Comparison of ENCODE assay signal across 31 cellular contexts in genomic region chr4:148364525-148364924, GRCh38.
"Had no signal": no experiment of that assay in that cellular context is flagged by ENCODE, and none has a peak within 500 bp of the region (broad histone marks: within the 10 kb centered on the region; RNA-seq: fewer than 3 reads in every experiment).

No MANE protein-coding gene starts in this region.

- H3K9me3 ChIP-seq: adrenal gland, body of pancreas, breast epithelium had no signal

- H3K4me3 ChIP-seq: adrenal gland, body of pancreas, breast epithelium had no signal

- H3K36me3 ChIP-seq: adrenal gland, brain microvascular endothelial cell, breast epithelium had no signal

- DNase-seq: activated B cell treated with CpG ODN at 0.5 μM for 24 hours; activated CD4-positive, alpha-beta memory T cell treated with anti-CD3 and anti-CD28 coated beads for 36 hours; activated CD4-positive, alpha-beta T cell treated with anti-CD3 and anti-CD28 coated beads for 4 hours; activated CD4-positive, alpha-beta T cell treated with anti-CD3 and anti-CD28 coated beads, Interleukin-2, amount 10 ng/mL, durations not matched to agents 24 days and 14 days; activated CD4-positive, alpha-beta T cell treated with anti-CD3 and anti-CD28 coated beads, Interleukin-2, amount 50 U/mL, for 1 hour; activated CD4-positive, alpha-beta T cell treated with anti-CD3 and anti-CD28 coated beads, Interleukin-2, amount 50 U/mL, for 4 hours; activated CD4-positive, CD25-positive, alpha-beta regulatory T cell treated with anti-CD3 and anti-CD28 coated beads, Interleukin-2, amount 50 U/mL, for 72 hours; activated CD8-positive, alpha-beta memory T cell treated with anti-CD3 and anti-CD28 coated beads, Interleukin-2, amount 50 U/mL, for 4 hours; activated CD8-positive, alpha-beta T cell treated with anti-CD3 and anti-CD28 coated beads for 36 hours; activated effector memory CD4-positive, alpha-beta T cell treated with anti-CD3 and anti-CD28 coated beads, Interleukin-2, amount 50 U/mL, for 16 hours; activated gamma-delta T cell treated with Interleukin-2 at 50 U/mL for 16 hours; activated naive CD4-positive, alpha-beta T cell; activated naive CD4-positive, alpha-beta T cell treated with anti-CD3 and anti-CD28 coated beads for 36 hours; activated naive CD4-positive, alpha-beta T cell treated with anti-CD3 and anti-CD28 coated beads, Interleukin-2, amount 50 U/mL, for 16 hours; activated naive CD8-positive, alpha-beta T cell treated with anti-CD3 and anti-CD28 coated beads for 36 hours; activated T-cell treated with anti-CD3 and anti-CD28 coated beads for 4 hours; activated T-cell treated with anti-CD3 and anti-CD28 coated beads, Interleukin-2, amount 50 U/mL, for 1 hour; activated T-cell treated with anti-CD3 and anti-CD28 coated beads, Interleukin-2, amount 50 U/mL, for 4 hours; activated T-cell treated with anti-CD3 and anti-CD28 coated beads, Interleukin-2, amount 50 U/mL, for 72 hours; amniotic stem cell; aorta; body of pancreas; brain microvascular endothelial cell; T-helper 1 cell; T-helper 2 cell; T-helper 9 cell had no signal

- H3K27ac ChIP-seq: adrenal gland, body of pancreas, brain microvascular endothelial cell, breast epithelium, VCaP had no signal

- ATAC-seq: activated CD8-positive, alpha-beta T cell treated with anti-CD3 and anti-CD28 coated beads for 36 hours; activated naive CD4-positive, alpha-beta T cell treated with anti-CD3 and anti-CD28 coated beads, Interleukin-2, amount 50 U/mL, for 72 hours; activated T-cell treated with anti-CD3 and anti-CD28 coated beads, Interleukin-2, amount 50 U/mL, for 4 hours; activated T-cell treated with anti-CD3 and anti-CD28 coated beads, Interleukin-2, amount 50 U/mL, for 72 hours; activated T-helper 17 cell treated with anti-CD3 and anti-CD28 coated beads, Interleukin-2, amount 50 U/mL, for 72 hours; body of pancreas had no signal

- H3K27me3 ChIP-seq: adrenal gland, body of pancreas, brain microvascular endothelial cell, breast epithelium had no signal

- H3K4me1 ChIP-seq: breast epithelium had no signal
